ENCODE assay signal across 34 cellular contexts in genomic region chr4:100483796-100484195, GRCh38. TPM values are rescaled to one million over a fixed set of nuclear protein-coding genes. Genes with fewer than 3 reads are reported as not detected.
"Had no signal": no experiment of that assay in that cellular context is flagged by ENCODE, and none has a peak within 500 bp of the region (broad histone marks: within the 10 kb centered on the region; RNA-seq: fewer than 3 reads in every experiment).

No MANE protein-coding gene starts in this region.

- DNase-seq: activated CD4-positive, alpha-beta T cell treated with anti-CD3 and anti-CD28 coated beads, Interleukin-2, amount 10 ng/mL, durations not matched to agents 24 days and 14 days; activated CD4-positive, alpha-beta T cell treated with anti-CD3 and anti-CD28 coated beads, Interleukin-2, amount 50 U/mL, for 4 hours; activated CD4-positive, CD25-positive, alpha-beta regulatory T cell; activated CD8-positive, alpha-beta T cell treated with anti-CD3 and anti-CD28 coated beads for 36 hours; activated effector memory CD4-positive, alpha-beta T cell treated with anti-CD3 and anti-CD28 coated beads, Interleukin-2, amount 50 U/mL, for 16 hours; activated naive CD4-positive, alpha-beta T cell; activated naive CD4-positive, alpha-beta T cell treated with anti-CD3 and anti-CD28 coated beads, Interleukin-2, amount 50 U/mL, for 16 hours; activated naive CD8-positive, alpha-beta T cell treated with anti-CD3 and anti-CD28 coated beads for 36 hours; activated T-cell treated with anti-CD3 and anti-CD28 coated beads, Interleukin-2, amount 50 U/mL, for 1 hour; activated T-cell treated with anti-CD3 and anti-CD28 coated beads, Interleukin-2, amount 50 U/mL, for 72 hours; amygdala; MM.1S; MV-4-11; NCI-H1092; NCI-H1436 treated with DMSO at 0.1 percent for 48 hours; NCI-H187 treated with DMSO at 0.1 percent for 48 hours; NCI-H2081; NCI-H446 treated with DMSO at 0.1 percent for 48 hours; NCI-H524 treated with DMSO at 0.1 percent for 48 hours; SHP77; SJCRH30; T1000; WERI-Rb-1 had no signal

- ATAC-seq: activated CD8-positive, alpha-beta T cell treated with anti-CD3 and anti-CD28 coated beads for 36 hours; activated T-cell treated with anti-CD3 and anti-CD28 coated beads, Interleukin-2, amount 50 U/mL, for 72 hours; activated T-helper 17 cell treated with anti-CD3 and anti-CD28 coated beads, Interleukin-2, amount 50 U/mL, for 72 hours; Panc1 had no signal

- H3K27ac ChIP-seq: ascending aorta, cardiac muscle cell, KMS-11, SJCRH30, SK-N-MC, WERI-Rb-1 had no signal

- H3K9ac ChIP-seq: KMS-11 had no signal

- H3K36me3 ChIP-seq: ascending aorta, cardiac muscle cell, SJCRH30, WERI-Rb-1 had no signal

- H3K27me3 ChIP-seq: ascending aorta, cardiac muscle cell, SJCRH30 had no signal

- H3K4me1 ChIP-seq: ascending aorta, SJCRH30 had no signal

- H3K4me2 ChIP-seq: KMS-11 had no signal

- H3K4me3 ChIP-seq: ascending aorta, cardiac muscle cell, SJCRH30, SK-N-MC had no signal

- H3K9me3 ChIP-seq: ascending aorta had no signal

RNA-seq across cellular contexts. Expression of gene EMCN, which starts 34.0 kb away (rescaled TPM):
- total RNA-seq: activated CD4-positive, alpha-beta T cell treated with anti-CD3 and anti-CD28 coated beads, Interleukin-2, amount 10 ng/mL, durations not matched to agents 24 days and 14 days; activated CD8-positive, alpha-beta memory T cell treated with anti-CD3 and anti-CD28 coated beads for 36 hours; activated CD8-positive, alpha-beta T cell treated with anti-CD3 and anti-CD28 coated beads for 36 hours; activated naive CD8-positive, alpha-beta T cell treated with anti-CD3 and anti-CD28 coated beads for 36 hours; activated T-cell treated with anti-CD3 and anti-CD28 coated beads, Interleukin-2, amount 50 U/mL, for 72 hours; activated T-helper 17 cell treated with anti-CD3 and anti-CD28 coated beads, Interleukin-2, amount 50 U/mL, for 72 hours; LHCN-M2; RPMI7951; T-helper 1 cell treated with Interleukin-12 subunit alpha and Interleukin-12 subunit beta and Interleukin-4 antibody, amounts not matched to agents 30 ng/mL and 1 ng/mL, for 36 hours; T-helper 2 cell treated with Interferon-gamma antibody and Interleukin-4, amounts not matched to agents 100 ng/mL and 5 ng/mL, for 36 hours had no signal
